Comparison of ENCODE assay signal across 19 cellular contexts in the genomic region with DNA sequence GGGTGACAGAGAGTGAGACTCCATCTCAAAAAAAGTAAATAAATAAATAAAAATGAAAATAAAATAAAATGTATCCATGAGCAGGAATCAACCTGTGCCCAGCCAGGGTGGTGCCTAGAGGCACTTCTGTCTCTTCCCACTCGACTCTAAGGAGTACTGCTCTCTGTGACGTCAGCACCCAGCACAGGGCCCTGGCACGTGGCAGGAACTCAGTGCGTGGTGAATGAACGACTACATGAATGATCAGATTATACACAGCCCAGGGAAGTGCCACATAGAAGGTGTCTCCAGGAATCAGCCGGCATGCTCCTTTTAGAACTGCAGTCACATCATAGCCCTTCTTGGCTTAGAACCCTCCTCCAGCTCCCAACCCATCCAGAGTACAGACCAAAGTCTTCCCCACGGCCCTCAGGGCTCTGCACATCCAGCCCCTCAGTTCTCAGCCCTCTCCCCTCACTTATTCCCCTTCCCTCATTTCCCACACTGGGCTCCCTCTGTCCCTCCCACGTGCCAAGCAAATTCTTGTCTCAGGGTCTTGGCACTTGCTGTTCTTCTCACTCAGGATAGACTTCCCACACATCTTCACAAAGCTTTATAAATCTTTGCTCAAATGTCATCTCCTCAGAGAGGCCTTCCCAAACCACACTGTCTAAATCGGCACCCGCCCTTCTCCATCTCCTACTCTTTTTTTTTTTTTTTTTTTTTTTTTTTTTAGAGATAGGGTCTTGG. TPM values are rescaled to one million over a fixed set of nuclear protein-coding genes. Genes with fewer than 3 reads are reported as not detected.
"Had no signal": no experiment of that assay in that cellular context is flagged by ENCODE, and none has a peak within 500 bp of the region (broad histone marks: within the 10 kb centered on the region; RNA-seq: fewer than 3 reads in every experiment).

No MANE protein-coding gene starts in this region.

- H3K36me3 ChIP-seq: colonic mucosa had no signal

- H3K4me3 ChIP-seq: body of pancreas, colonic mucosa, lung, spleen, tibial artery had no signal

- H3K9me3 ChIP-seq: body of pancreas, colonic mucosa, spleen, tibial artery had no signal

- H3K9me3 Mint-ChIP-seq: activated CD4-positive, alpha-beta memory T cell treated with anti-CD3 and anti-CD28 coated beads, Interleukin-2, amount 10 ng/mL, durations not matched to agents 7 days and 5 days; activated naive CD8-positive, alpha-beta T cell treated with anti-CD3 and anti-CD28 coated beads, Interleukin-2, amount 10 ng/mL, durations not matched to agents 7 days and 5 days; central memory CD8-positive, alpha-beta T cell; mesothelial cell of epicardium had no signal

- H3K27me3 Mint-ChIP-seq: activated CD4-positive, alpha-beta memory T cell treated with anti-CD3 and anti-CD28 coated beads, Interleukin-2, amount 10 ng/mL, durations not matched to agents 7 days and 5 days; activated CD8-positive, alpha-beta memory T cell treated with anti-CD3 and anti-CD28 coated beads, Interleukin-2, amount 10 ng/mL, durations not matched to agents 7 days and 5 days; activated naive CD8-positive, alpha-beta T cell treated with anti-CD3 and anti-CD28 coated beads, Interleukin-2, amount 10 ng/mL, durations not matched to agents 7 days and 5 days; central memory CD8-positive, alpha-beta T cell had no signal

- H3K4me3 Mint-ChIP-seq: activated CD4-positive, alpha-beta memory T cell treated with anti-CD3 and anti-CD28 coated beads, Interleukin-2, amount 10 ng/mL, durations not matched to agents 7 days and 5 days; activated CD8-positive, alpha-beta memory T cell treated with anti-CD3 and anti-CD28 coated beads, Interleukin-2, amount 10 ng/mL, durations not matched to agents 7 days and 5 days; activated naive CD8-positive, alpha-beta T cell treated with anti-CD3 and anti-CD28 coated beads, Interleukin-2, amount 10 ng/mL, durations not matched to agents 7 days and 5 days; central memory CD8-positive, alpha-beta T cell; mesothelial cell of epicardium had no signal

- H3K27ac Mint-ChIP-seq: activated CD4-positive, alpha-beta memory T cell treated with anti-CD3 and anti-CD28 coated beads, Interleukin-2, amount 10 ng/mL, durations not matched to agents 7 days and 5 days; activated CD8-positive, alpha-beta memory T cell treated with anti-CD3 and anti-CD28 coated beads, Interleukin-2, amount 10 ng/mL, durations not matched to agents 7 days and 5 days; activated naive CD8-positive, alpha-beta T cell treated with anti-CD3 and anti-CD28 coated beads, Interleukin-2, amount 10 ng/mL, durations not matched to agents 7 days and 5 days; mesothelial cell of epicardium had no signal

- H3K9ac ChIP-seq: parathyroid adenoma had no signal

- H3K27me3 ChIP-seq: colonic mucosa, tibial artery had no signal

- ATAC-seq: activated CD8-positive, alpha-beta memory T cell treated with anti-CD3 and anti-CD28 coated beads, Interleukin-2, amount 10 ng/mL, durations not matched to agents 7 days and 5 days; body of pancreas; left lobe of liver had no signal

- H3K27ac ChIP-seq: body of pancreas, colonic mucosa, parathyroid adenoma, spleen, tibial artery had no signal

- H3K79me2 ChIP-seq: parathyroid adenoma had no signal

- H2AFZ ChIP-seq: parathyroid adenoma had no signal

- DNase-seq: activated CD4-positive, alpha-beta memory T cell treated with anti-CD3 and anti-CD28 coated beads, Interleukin-2, amount 10 ng/mL, durations not matched to agents 7 days and 5 days; activated CD4-positive, alpha-beta T cell treated with anti-CD3 and anti-CD28 coated beads for 4 hours; activated CD8-positive, alpha-beta memory T cell treated with anti-CD3 and anti-CD28 coated beads, Interleukin-2, amount 10 ng/mL, durations not matched to agents 7 days and 5 days; activated naive CD8-positive, alpha-beta T cell treated with anti-CD3 and anti-CD28 coated beads, Interleukin-2, amount 10 ng/mL, durations not matched to agents 7 days and 5 days; body of pancreas; colonic mucosa; kidney; retina; spleen; stimulated activated naive CD4-positive, alpha-beta T cell; SW 1271; tibial artery had no signal

- H3K4me1 ChIP-seq: colonic mucosa had no signal

RNA-seq across cellular contexts. Expression of gene SYNE4, which starts 19.9 kb away (rescaled TPM):
- total RNA-seq: frontal cortex, myocyte had no signal
